Comparison of ENCODE assay signal across 1 cellular context in genomic region chr9:22170162-22170932, GRCh38.
TF ChIP-seq lines count a peak whose summit lies in the region.

No MANE protein-coding gene starts in this region.

TF ChIP-seq in HepG2, 621 proteins besides CTCF, POLR2A, EP300 and RAD21 (continued from another document):
- TF ChIP-seq ZBED4 (CRISPR knock-in tag; IDR thresholded peaks at IDR 0.05; ENCODE audit: borderline replicate concordance) (no peak), FOXK1 (CRISPR knock-in tag; IDR thresholded peaks at IDR 0.05; ENCODE audit: borderline replicate concordance, low read depth) (no peak), ARID5B (CRISPR knock-in tag; IDR thresholded peaks at IDR 0.05) (0 out of 2 replicates have a peak, but pooled peaks have one; percentile 17)
TF ChIP-seq in HepG2: peak in this region for 3.
